8 cellular contexts compared by ENCODE assay signal in genomic region chr13:50079278-50080157, GRCh38.
DNase-seq lines count a peak whose midpoint lies in the region; ATAC-seq and TF ChIP-seq lines count a peak whose summit lies in the region.

No MANE protein-coding gene starts in this region.

- H3K36me3 Mint-ChIP-seq in activated naive CD8-positive, alpha-beta T cell treated with anti-CD3 and anti-CD28 coated beads, Interleukin-2, amount 50 U/mL, for 24 hours (ENCODE audit: low read depth), result peaks cover 37% of the 10 kb centered on the region

- H3K4me3 ChIP-seq in heart left ventricle, result peak overlapping the region in 11 of 12 donors; percentile 63 to 80 (median 69)
- peak overlapping the region; percentile 73 for H3K4me3 ChIP-seq in lower lobe of right lung
- H3K4me3 ChIP-seq in vagina, result peak overlapping the region; percentile 45 to 58

- ATAC-seq in heart left ventricle (no peak), Right ventricle myocardium inferior (no peak), lower lobe of right lung (no peak)
- ATAC-seq in activated naive CD8-positive, alpha-beta T cell treated with anti-CD3 and anti-CD28 coated beads, Interleukin-2, amount 50 U/mL, for 24 hours, result no peak

- no peak for DNase-seq in heart left ventricle
- no peak for DNase-seq in Right ventricle myocardium inferior (ENCODE audit: missing footprints)
- DNase-seq in activated naive CD8-positive, alpha-beta T cell treated with anti-CD3 and anti-CD28 coated beads, Interleukin-2, amount 50 U/mL, for 24 hours, result no peak
- no peak for DNase-seq in lower lobe of right lung
- no peak for DNase-seq in vagina (ENCODE audit: extremely low spot score in 2 of 2)
- no peak for DNase-seq in epidermal melanocyte (ENCODE audit: insufficient read length, low spot score)
- no peak for DNase-seq in glomerular visceral epithelial cell (ENCODE audit: extremely low spot score)
- DNase-seq in SIG-M5 (lab: John Stamatoyannopoulos, UW), result no peak

- H3K4me3 Mint-ChIP-seq in activated naive CD8-positive, alpha-beta T cell treated with anti-CD3 and anti-CD28 coated beads, Interleukin-2, amount 50 U/mL, for 24 hours, result peak overlapping the region; percentile 98

- TF ChIP-seq CTCF in heart left ventricle (IDR thresholded peaks at IDR 0.05) (no peak), lower lobe of right lung (IDR thresholded peaks at IDR 0.05) (no peak), vagina (IDR thresholded peaks at IDR 0.05) (no peak)

- peaks cover 0 to 75% (median 23%) of the 10 kb centered on the region in 12 donors for H3K4me1 ChIP-seq in heart left ventricle
- H3K4me1 ChIP-seq in lower lobe of right lung, result peaks cover 47% of the 10 kb centered on the region
- peaks cover 50% of the 10 kb centered on the region for H3K4me1 ChIP-seq in vagina

- peak overlapping the region; percentile 99 for H3K27ac Mint-ChIP-seq in activated naive CD8-positive, alpha-beta T cell treated with anti-CD3 and anti-CD28 coated beads, Interleukin-2, amount 50 U/mL, for 24 hours

- TF ChIP-seq POLR2A in heart left ventricle (IDR thresholded peaks at IDR 0.05), result no peak
- TF ChIP-seq POLR2A in vagina (IDR thresholded peaks at IDR 0.05), result no peak

- H3K27me3 Mint-ChIP-seq in activated naive CD8-positive, alpha-beta T cell treated with anti-CD3 and anti-CD28 coated beads, Interleukin-2, amount 50 U/mL, for 24 hours, result peaks cover 20% of the 10 kb centered on the region

- H3K9me3 Mint-ChIP-seq in activated naive CD8-positive, alpha-beta T cell treated with anti-CD3 and anti-CD28 coated beads, Interleukin-2, amount 50 U/mL, for 24 hours, result no peaks in the 10 kb centered on the region

- H3K9me3 ChIP-seq in heart left ventricle, result no peaks in the 10 kb centered on the region
- no peaks in the 10 kb centered on the region for H3K9me3 ChIP-seq in lower lobe of right lung
- no peaks in the 10 kb centered on the region for H3K9me3 ChIP-seq in vagina

- no peaks in the 10 kb centered on the region for H3K27me3 ChIP-seq in heart left ventricle
- no peaks in the 10 kb centered on the region for H3K27me3 ChIP-seq in lower lobe of right lung (ENCODE audit: low read depth)
- no peaks in the 10 kb centered on the region for H3K27me3 ChIP-seq in vagina

- 26 to 45% (median 44%) methylated on average over 17 of the region's 17 CpGs for WGBS in heart left ventricle, 4 donors

- H3K27ac ChIP-seq in heart left ventricle (peak overlapping the region in 8 of 12 donors; percentile 67 to 88 (median 79)), lower lobe of right lung (peak overlapping the region; percentile 73), vagina (peak overlapping the region; percentile 87)

- intact Hi-C loops in heart left ventricle (cut with DNase I), result loop anchor here (2.0 to 10.0 kb wide), 13 partner anchors 43 to 995 kb away; partner anchors contain the start of gene TRIM13 (in 8 of the 10)
- intact Hi-C loops in Right ventricle myocardium inferior (cut with DNase I), result loop anchor here (5.0 kb wide), 2 partner anchors 102 to 448 kb away; no protein-coding TSS in a partner anchor
- intact Hi-C loops in lower lobe of right lung (cut with DNase I), result loop anchor here (10.0 kb wide), 1 partner anchor 455 kb away; no protein-coding TSS in a partner anchor
- intact Hi-C loops in vagina (cut with DNase I), result loop anchor here (2.0 to 10.0 kb wide), 3 partner anchors 45 to 833 kb away; no protein-coding TSS in a partner anchor

- peaks cover 56% of the 10 kb centered on the region for H3K4me1 Mint-ChIP-seq in activated naive CD8-positive, alpha-beta T cell treated with anti-CD3 and anti-CD28 coated beads, Interleukin-2, amount 50 U/mL, for 24 hours

- H3K36me3 ChIP-seq in heart left ventricle (no peaks in the 10 kb centered on the region), lower lobe of right lung (no peaks in the 10 kb centered on the region), vagina (no peaks in the 10 kb centered on the region)
